22 cellular contexts compared by ENCODE assay signal in genomic region chr5:66642538-66642937, GRCh38. TPM values are rescaled to one million over a fixed set of nuclear protein-coding genes. Genes with fewer than 3 reads are reported as not detected.
DNase-seq lines count a peak whose midpoint lies in the region; ATAC-seq and TF ChIP-seq lines count a peak whose summit lies in the region.
"Had no signal": no experiment of that assay in that cellular context is flagged by ENCODE, and none has a peak within 500 bp of the region (broad histone marks: within the 10 kb centered on the region; RNA-seq: fewer than 3 reads in every experiment).

No MANE protein-coding gene starts in this region.

- H3K9me3 Mint-ChIP-seq in activated naive CD8-positive, alpha-beta T cell treated with anti-CD3 and anti-CD28 coated beads, Interleukin-2, amount 50 U/mL, for 24 hours, result no peaks in the 10 kb centered on the region
- no peaks in the 10 kb centered on the region for H3K9me3 Mint-ChIP-seq in activated CD4-positive, alpha-beta T cell treated with anti-CD3 and anti-CD28 coated beads, Interleukin-2, amount 10 ng/mL, durations not matched to agents 24 days and 14 days
- H3K9me3 Mint-ChIP-seq: activated T-cell treated with anti-CD3 and anti-CD28 coated beads, Interleukin-2, amount 50 U/mL, for 4 hours had no signal

- H3K9me3 ChIP-seq in osteoblast (ENCODE audit: low read depth, low read length), result no peaks in the 10 kb centered on the region
- H3K9me3 ChIP-seq: BE2C, right lobe of liver had no signal

- intact Hi-C loops in activated CD4-positive, alpha-beta T cell treated with anti-CD3 and anti-CD28 coated beads, Interleukin-2, amount 10 ng/mL, durations not matched to agents 24 days and 14 days (cut with micrococcal nuclease), result no loop called here

- no peak overlapping the region for H3K4me3 ChIP-seq in osteoblast (ENCODE audit: insufficient read depth, low read length)
- H3K4me3 ChIP-seq: right lobe of liver had no signal

- no peak overlapping the region for H3K4me3 Mint-ChIP-seq in activated naive CD8-positive, alpha-beta T cell treated with anti-CD3 and anti-CD28 coated beads, Interleukin-2, amount 50 U/mL, for 24 hours
- H3K4me3 Mint-ChIP-seq in activated CD4-positive, alpha-beta T cell treated with anti-CD3 and anti-CD28 coated beads, Interleukin-2, amount 10 ng/mL, durations not matched to agents 24 days and 14 days, result no peak overlapping the region
- H3K4me3 Mint-ChIP-seq: activated T-cell treated with anti-CD3 and anti-CD28 coated beads, Interleukin-2, amount 50 U/mL, for 4 hours had no signal

- no peak overlapping the region for H3K27ac Mint-ChIP-seq in activated naive CD8-positive, alpha-beta T cell treated with anti-CD3 and anti-CD28 coated beads, Interleukin-2, amount 50 U/mL, for 24 hours
- H3K27ac Mint-ChIP-seq in activated CD4-positive, alpha-beta T cell treated with anti-CD3 and anti-CD28 coated beads, Interleukin-2, amount 10 ng/mL, durations not matched to agents 24 days and 14 days, result no peak overlapping the region

- H3K27me3 ChIP-seq in osteoblast (ENCODE audit: insufficient read depth, low read length), result no peaks in the 10 kb centered on the region
- H3K27me3 ChIP-seq: BE2C, right lobe of liver had no signal

- H3K36me3 ChIP-seq in osteoblast (ENCODE audit: insufficient read depth, low read length), result no peaks in the 10 kb centered on the region
- H3K36me3 ChIP-seq: BE2C, right lobe of liver had no signal

- H3K27ac ChIP-seq in osteoblast (ENCODE audit: low read depth, low read length), result no peak overlapping the region
- H3K27ac ChIP-seq: VCaP had no signal

- no peaks in the 10 kb centered on the region for H3K4me1 ChIP-seq in osteoblast (ENCODE audit: insufficient read depth, low read length)

- H3K4me1 Mint-ChIP-seq in activated naive CD8-positive, alpha-beta T cell treated with anti-CD3 and anti-CD28 coated beads, Interleukin-2, amount 50 U/mL, for 24 hours, result no peaks in the 10 kb centered on the region
- peaks cover 2% of the 10 kb centered on the region for H3K4me1 Mint-ChIP-seq in activated CD4-positive, alpha-beta T cell treated with anti-CD3 and anti-CD28 coated beads, Interleukin-2, amount 10 ng/mL, durations not matched to agents 24 days and 14 days

- no peaks in the 10 kb centered on the region for H3K79me2 ChIP-seq in osteoblast (ENCODE audit: insufficient read depth, low read length)

- no peak overlapping the region for H3K4me2 ChIP-seq in osteoblast (ENCODE audit: insufficient read depth, low read length)

- TF ChIP-seq CTCF in osteoblast (IDR thresholded peaks at IDR 0.05; ENCODE audit: extremely low read depth, low read depth, low read length), result no peak

- H3K27me3 Mint-ChIP-seq in activated naive CD8-positive, alpha-beta T cell treated with anti-CD3 and anti-CD28 coated beads, Interleukin-2, amount 50 U/mL, for 24 hours, result peaks cover 14% of the 10 kb centered on the region
- peaks cover 19% of the 10 kb centered on the region for H3K27me3 Mint-ChIP-seq in activated CD4-positive, alpha-beta T cell treated with anti-CD3 and anti-CD28 coated beads, Interleukin-2, amount 10 ng/mL, durations not matched to agents 24 days and 14 days

- H3K36me3 Mint-ChIP-seq in activated naive CD8-positive, alpha-beta T cell treated with anti-CD3 and anti-CD28 coated beads, Interleukin-2, amount 50 U/mL, for 24 hours (ENCODE audit: low read depth), result no peaks in the 10 kb centered on the region
- H3K36me3 Mint-ChIP-seq in activated CD4-positive, alpha-beta T cell treated with anti-CD3 and anti-CD28 coated beads, Interleukin-2, amount 10 ng/mL, durations not matched to agents 24 days and 14 days (ENCODE audit: low read depth), result no peaks in the 10 kb centered on the region

- peak; percentile 92 for DNase-seq in DMS53 treated with DMSO at 0.1 percent for 48 hours (lab: John Stamatoyannopoulos, UW; ENCODE audit: unreplicated experiment)
- peak; percentile 72 for DNase-seq in NCI-H1417 treated with DMSO at 0.1 percent for 48 hours (lab: John Stamatoyannopoulos, UW)
- DNase-seq in NCI-H345 treated with DMSO at 0.1 percent for 48 hours (lab: John Stamatoyannopoulos, UW; ENCODE audit: unreplicated experiment), result peak; percentile 26
- DNase-seq in SHP77 treated with DMSO at 0.1 percent for 48 hours (lab: John Stamatoyannopoulos, UW), result peak; percentile 95
- DNase-seq in osteoblast (ENCODE audit: insufficient read length, low spot score, missing footprints), result no peak
- DNase-seq in activated CD4-positive, alpha-beta T cell treated with anti-CD3 and anti-CD28 coated beads, Interleukin-2, amount 50 U/mL, for 48 hours, result no peak
- no peak for DNase-seq in activated naive CD8-positive, alpha-beta T cell treated with anti-CD3 and anti-CD28 coated beads, Interleukin-2, amount 50 U/mL, for 24 hours
- DNase-seq in activated CD4-positive, alpha-beta T cell treated with anti-CD3 and anti-CD28 coated beads, Interleukin-2, amount 10 ng/mL, durations not matched to agents 24 days and 14 days, result no peak
- DNase-seq: ACHN; activated CD4-positive, alpha-beta T cell treated with anti-CD3 and anti-CD28 coated beads for 48 hours; activated gamma-delta T cell treated with Interleukin-2 at 50 U/mL for 16 hours; activated T-cell treated with anti-CD3 and anti-CD28 coated beads, Interleukin-2, amount 50 U/mL, for 4 hours; BE2C; dermis blood vessel endothelial cell; NK-92 treated with Interleukin-12 subunit alpha and Interleukin-12 subunit beta, amount 100 ng/mL, for 24 hours; right lobe of liver; Right ventricle myocardium superior; stimulated activated CD4-positive, alpha-beta T cell treated with anti-CD3 and anti-CD28 coated beads, Interleukin-2, amount 100 ng/mL, for 48 hours; SW 1271; T-helper 9 cell; trophoblast cell had no signal

- ATAC-seq in activated naive CD8-positive, alpha-beta T cell treated with anti-CD3 and anti-CD28 coated beads, Interleukin-2, amount 50 U/mL, for 24 hours, result no peak
- ATAC-seq: activated T-cell treated with anti-CD3 and anti-CD28 coated beads, Interleukin-2, amount 50 U/mL, for 4 hours had no signal

- H4K20me1 ChIP-seq in osteoblast (ENCODE audit: insufficient read depth, low read length), result no peaks in the 10 kb centered on the region

- no peak overlapping the region for H2AFZ ChIP-seq in osteoblast (ENCODE audit: low read length)

RNA-seq across cellular contexts. Expression of gene MAST4, which starts 46.3 kb away (rescaled TPM):
- 12.1 and 12.7 TPM in 2 replicates for total RNA-seq in osteoblast
- total RNA-seq in activated CD4-positive, alpha-beta T cell treated with anti-CD3 and anti-CD28 coated beads, Interleukin-2, amount 10 ng/mL, durations not matched to agents 24 days and 14 days, result 16.1 and 18.3 TPM in 2 replicates

Comparison
In these comparisons a context has a peak if more than half of its experiments do, and no peak if none do; other contexts are left out.
1. DNase-seq: peak in DMS53 treated with DMSO at 0.1 percent for 48 hours (single experiment), NCI-H1417 treated with DMSO at 0.1 percent for 48 hours (single experiment), NCI-H345 treated with DMSO at 0.1 percent for 48 hours (single experiment) and SHP77 treated with DMSO at 0.1 percent for 48 hours (single experiment); none in osteoblast (single experiment), activated CD4-positive, alpha-beta T cell treated with anti-CD3 and anti-CD28 coated beads, Interleukin-2, amount 50 U/mL, for 48 hours (0 of 2), activated naive CD8-positive, alpha-beta T cell treated with anti-CD3 and anti-CD28 coated beads, Interleukin-2, amount 50 U/mL, for 24 hours (single experiment) and activated CD4-positive, alpha-beta T cell treated with anti-CD3 and anti-CD28 coated beads, Interleukin-2, amount 10 ng/mL, durations not matched to agents 24 days and 14 days (single experiment).